1 cellular context compared by ENCODE assay signal in the genomic region with DNA sequence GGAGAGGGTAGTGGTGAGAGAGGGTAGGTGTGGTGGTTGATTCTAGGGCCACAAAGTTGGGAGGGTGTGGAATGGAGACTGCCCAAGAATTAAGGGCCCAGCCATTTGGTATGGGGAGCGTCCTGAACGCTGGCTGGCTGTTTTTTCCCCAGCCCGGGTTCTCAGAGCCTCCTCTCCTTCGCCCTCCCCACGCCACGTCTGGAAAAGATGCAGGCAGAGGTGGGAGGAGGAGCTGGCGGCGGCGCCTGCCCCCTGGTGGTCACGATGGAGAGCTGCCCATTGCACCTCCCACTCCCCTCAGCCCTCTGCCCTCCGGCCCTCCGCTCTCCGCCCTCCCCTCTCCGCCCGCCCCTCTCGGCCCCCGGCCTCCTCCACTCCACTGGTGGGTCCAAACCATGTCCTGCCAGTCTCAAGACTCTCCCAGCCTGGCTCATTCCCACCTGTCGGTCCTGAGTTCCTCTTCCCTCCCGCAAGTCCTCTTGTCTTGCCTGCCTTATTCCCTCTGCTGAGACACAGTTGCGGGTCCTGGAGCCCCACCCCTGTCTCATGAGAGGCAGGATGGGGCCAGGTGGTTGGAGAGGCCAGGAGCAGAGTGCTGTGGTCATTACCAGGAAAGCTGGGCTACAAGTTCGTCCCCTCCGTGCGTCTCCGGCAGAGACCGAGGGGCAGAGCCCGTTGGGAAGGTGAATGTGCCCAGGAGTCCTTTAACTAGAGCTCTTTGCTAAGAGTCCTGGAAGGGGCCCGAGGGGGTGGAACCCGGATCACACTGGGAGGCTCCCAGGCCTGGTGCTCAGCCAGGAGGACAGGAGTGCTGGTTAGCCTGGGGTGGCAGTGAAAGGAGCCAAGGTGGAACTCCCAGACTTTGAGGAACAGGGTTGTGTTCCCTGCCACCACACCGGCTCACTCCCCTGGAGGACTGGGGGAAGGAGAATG.
A peak's percentile ranks its signal among the peaks of the same experiment; 100 is the strongest.
TF ChIP-seq lines count a peak whose summit lies in the region.

No MANE protein-coding gene starts in this region.

TF ChIP-seq in HEK293, 187 proteins besides CTCF, POLR2A, EP300 and RAD21 (continued from another document):
- TF ChIP-seq, protein P1, sequence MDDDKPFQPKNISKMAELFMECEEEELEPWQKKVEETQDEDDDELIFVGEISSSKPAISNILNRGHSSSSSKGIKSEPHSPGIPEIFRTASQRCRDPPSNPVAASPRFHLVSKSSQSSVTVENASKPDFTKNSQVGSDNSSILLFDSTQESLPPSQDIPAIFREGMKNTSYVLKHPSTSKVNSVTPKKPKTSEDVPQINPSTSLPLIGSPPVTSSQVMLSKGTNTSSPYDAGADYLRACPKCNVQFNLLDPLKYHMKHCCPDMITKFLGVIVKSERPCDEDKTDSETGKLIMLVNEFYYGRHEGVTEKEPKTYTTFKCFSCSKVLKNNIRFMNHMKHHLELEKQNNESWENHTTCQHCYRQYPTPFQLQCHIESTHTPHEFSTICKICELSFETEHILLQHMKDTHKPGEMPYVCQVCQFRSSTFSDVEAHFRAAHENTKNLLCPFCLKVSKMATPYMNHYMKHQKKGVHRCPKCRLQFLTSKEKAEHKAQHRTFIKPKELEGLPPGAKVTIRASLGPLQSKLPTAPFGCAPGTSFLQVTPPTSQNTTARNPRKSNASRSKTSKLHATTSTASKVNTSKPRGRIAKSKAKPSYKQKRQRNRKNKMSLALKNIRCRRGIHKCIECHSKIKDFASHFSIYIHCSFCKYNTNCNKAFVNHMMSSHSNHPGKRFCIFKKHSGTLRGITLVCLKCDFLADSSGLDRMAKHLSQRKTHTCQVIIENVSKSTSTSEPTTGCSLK (tag by site-specific recombination; IDR thresholded peaks at IDR 0.05): no peak
- TF ChIP-seq ZNF529 (tag by site-specific recombination; IDR thresholded peaks at IDR 0.05; ENCODE audit: insufficient replicate concordance) (no peak), ZBTB48 (tag by site-specific recombination; IDR thresholded peaks at IDR 0.05) (no peak), ZFP69B (tag by site-specific recombination; IDR thresholded peaks at IDR 0.05) (no peak), ZNF747 (tag by site-specific recombination; IDR thresholded peaks at IDR 0.05) (no peak), ZNF530 (tag by site-specific recombination; IDR thresholded peaks at IDR 0.05; ENCODE audit: low read depth) (no peak), ZEB2 (tag by site-specific recombination; IDR thresholded peaks at IDR 0.05) (0 out of 2 replicates have a peak, but pooled peaks have one; percentile 18), ZSCAN23 (tag by site-specific recombination; IDR thresholded peaks at IDR 0.05) (no peak), KLF10 (tag by site-specific recombination; IDR thresholded peaks at IDR 0.05) (no peak), ZNF623 (tag by site-specific recombination; IDR thresholded peaks at IDR 0.05) (no peak), ZNF837 (tag by site-specific recombination; IDR thresholded peaks at IDR 0.05) (no peak), ZNF211 (tag by site-specific recombination; IDR thresholded peaks at IDR 0.05; ENCODE audit: low read depth) (no peak), ZNF394 (tag by site-specific recombination; IDR thresholded peaks at IDR 0.05; ENCODE audit: borderline replicate concordance) (peak; percentile 17; the same call in 1 of the 2 replicates), ZNF391 (tag by site-specific recombination; IDR thresholded peaks at IDR 0.05; ENCODE audit: borderline replicate concordance, low read depth) (no peak), TCF7L2 (IDR thresholded peaks at IDR 0.05; ENCODE audit: borderline replicate concordance, low read depth, low read length) (no peak), ZNF473 (tag by site-specific recombination; IDR thresholded peaks at IDR 0.05) (no peak), ZSCAN30 (tag by site-specific recombination; IDR thresholded peaks at IDR 0.05) (0 out of 2 replicates have a peak, but pooled peaks have one; percentile 42), ZNF138 (tag by site-specific recombination; IDR thresholded peaks at IDR 0.05; ENCODE audit: borderline replicate concordance) (no peak), ZNF521 (tag by site-specific recombination; IDR thresholded peaks at IDR 0.05) (no peak), GFI1B (tag by site-specific recombination; IDR thresholded peaks at IDR 0.05) (no peak), ZNF184 (tag by site-specific recombination; IDR thresholded peaks at IDR 0.05) (no peak), SETDB1 (IDR thresholded peaks at IDR 0.05; ENCODE audit: insufficient read length, low read length) (no peak), REPIN1 (tag by site-specific recombination; IDR thresholded peaks at IDR 0.05; ENCODE audit: low read depth) (no peak), IKZF3 (tag by site-specific recombination; IDR thresholded peaks at IDR 0.05) (peak; percentile 44; the same call in 1 of the 2 replicates)
- TF ChIP-seq, protein P2, sequence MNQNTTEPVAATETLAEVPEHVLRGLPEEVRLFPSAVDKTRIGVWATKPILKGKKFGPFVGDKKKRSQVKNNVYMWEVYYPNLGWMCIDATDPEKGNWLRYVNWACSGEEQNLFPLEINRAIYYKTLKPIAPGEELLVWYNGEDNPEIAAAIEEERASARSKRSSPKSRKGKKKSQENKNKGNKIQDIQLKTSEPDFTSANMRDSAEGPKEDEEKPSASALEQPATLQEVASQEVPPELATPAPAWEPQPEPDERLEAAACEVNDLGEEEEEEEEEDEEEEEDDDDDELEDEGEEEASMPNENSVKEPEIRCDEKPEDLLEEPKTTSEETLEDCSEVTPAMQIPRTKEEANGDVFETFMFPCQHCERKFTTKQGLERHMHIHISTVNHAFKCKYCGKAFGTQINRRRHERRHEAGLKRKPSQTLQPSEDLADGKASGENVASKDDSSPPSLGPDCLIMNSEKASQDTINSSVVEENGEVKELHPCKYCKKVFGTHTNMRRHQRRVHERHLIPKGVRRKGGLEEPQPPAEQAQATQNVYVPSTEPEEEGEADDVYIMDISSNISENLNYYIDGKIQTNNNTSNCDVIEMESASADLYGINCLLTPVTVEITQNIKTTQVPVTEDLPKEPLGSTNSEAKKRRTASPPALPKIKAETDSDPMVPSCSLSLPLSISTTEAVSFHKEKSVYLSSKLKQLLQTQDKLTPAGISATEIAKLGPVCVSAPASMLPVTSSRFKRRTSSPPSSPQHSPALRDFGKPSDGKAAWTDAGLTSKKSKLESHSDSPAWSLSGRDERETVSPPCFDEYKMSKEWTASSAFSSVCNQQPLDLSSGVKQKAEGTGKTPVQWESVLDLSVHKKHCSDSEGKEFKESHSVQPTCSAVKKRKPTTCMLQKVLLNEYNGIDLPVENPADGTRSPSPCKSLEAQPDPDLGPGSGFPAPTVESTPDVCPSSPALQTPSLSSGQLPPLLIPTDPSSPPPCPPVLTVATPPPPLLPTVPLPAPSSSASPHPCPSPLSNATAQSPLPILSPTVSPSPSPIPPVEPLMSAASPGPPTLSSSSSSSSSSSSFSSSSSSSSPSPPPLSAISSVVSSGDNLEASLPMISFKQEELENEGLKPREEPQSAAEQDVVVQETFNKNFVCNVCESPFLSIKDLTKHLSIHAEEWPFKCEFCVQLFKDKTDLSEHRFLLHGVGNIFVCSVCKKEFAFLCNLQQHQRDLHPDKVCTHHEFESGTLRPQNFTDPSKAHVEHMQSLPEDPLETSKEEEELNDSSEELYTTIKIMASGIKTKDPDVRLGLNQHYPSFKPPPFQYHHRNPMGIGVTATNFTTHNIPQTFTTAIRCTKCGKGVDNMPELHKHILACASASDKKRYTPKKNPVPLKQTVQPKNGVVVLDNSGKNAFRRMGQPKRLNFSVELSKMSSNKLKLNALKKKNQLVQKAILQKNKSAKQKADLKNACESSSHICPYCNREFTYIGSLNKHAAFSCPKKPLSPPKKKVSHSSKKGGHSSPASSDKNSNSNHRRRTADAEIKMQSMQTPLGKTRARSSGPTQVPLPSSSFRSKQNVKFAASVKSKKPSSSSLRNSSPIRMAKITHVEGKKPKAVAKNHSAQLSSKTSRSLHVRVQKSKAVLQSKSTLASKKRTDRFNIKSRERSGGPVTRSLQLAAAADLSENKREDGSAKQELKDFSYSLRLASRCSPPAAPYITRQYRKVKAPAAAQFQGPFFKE (tag by site-specific recombination; IDR thresholded peaks at IDR 0.05; ENCODE audit: borderline replicate concordance): no peak
- TF ChIP-seq, protein P3, sequence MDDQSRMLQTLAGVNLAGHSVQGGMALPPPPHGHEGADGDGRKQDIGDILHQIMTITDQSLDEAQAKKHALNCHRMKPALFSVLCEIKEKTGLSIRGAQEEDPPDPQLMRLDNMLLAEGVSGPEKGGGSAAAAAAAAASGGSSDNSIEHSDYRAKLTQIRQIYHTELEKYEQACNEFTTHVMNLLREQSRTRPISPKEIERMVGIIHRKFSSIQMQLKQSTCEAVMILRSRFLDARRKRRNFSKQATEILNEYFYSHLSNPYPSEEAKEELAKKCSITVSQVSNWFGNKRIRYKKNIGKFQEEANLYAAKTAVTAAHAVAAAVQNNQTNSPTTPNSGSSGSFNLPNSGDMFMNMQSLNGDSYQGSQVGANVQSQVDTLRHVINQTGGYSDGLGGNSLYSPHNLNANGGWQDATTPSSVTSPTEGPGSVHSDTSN (CRISPR knock-in tag; IDR thresholded peaks at IDR 0.05): no peak
- TF ChIP-seq, protein P4, sequence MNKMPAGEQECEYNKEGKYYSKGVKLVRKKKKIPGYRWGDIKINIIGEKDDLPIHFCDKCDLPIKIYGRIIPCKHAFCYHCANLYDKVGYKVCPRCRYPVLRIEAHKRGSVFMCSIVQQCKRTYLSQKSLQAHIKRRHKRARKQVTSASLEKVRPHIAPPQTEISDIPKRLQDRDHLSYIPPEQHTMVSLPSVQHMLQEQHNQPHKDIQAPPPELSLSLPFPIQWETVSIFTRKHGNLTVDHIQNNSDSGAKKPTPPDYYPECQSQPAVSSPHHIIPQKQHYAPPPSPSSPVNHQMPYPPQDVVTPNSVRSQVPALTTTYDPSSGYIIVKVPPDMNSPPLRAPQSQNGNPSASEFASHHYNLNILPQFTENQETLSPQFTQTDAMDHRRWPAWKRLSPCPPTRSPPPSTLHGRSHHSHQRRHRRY (tag by site-specific recombination; IDR thresholded peaks at IDR 0.05): no peak
- TF ChIP-seq, protein P5, sequence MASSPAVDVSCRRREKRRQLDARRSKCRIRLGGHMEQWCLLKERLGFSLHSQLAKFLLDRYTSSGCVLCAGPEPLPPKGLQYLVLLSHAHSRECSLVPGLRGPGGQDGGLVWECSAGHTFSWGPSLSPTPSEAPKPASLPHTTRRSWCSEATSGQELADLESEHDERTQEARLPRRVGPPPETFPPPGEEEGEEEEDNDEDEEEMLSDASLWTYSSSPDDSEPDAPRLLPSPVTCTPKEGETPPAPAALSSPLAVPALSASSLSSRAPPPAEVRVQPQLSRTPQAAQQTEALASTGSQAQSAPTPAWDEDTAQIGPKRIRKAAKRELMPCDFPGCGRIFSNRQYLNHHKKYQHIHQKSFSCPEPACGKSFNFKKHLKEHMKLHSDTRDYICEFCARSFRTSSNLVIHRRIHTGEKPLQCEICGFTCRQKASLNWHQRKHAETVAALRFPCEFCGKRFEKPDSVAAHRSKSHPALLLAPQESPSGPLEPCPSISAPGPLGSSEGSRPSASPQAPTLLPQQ (tag by site-specific recombination; IDR thresholded peaks at IDR 0.05): no peak
- TF ChIP-seq, protein P6, sequence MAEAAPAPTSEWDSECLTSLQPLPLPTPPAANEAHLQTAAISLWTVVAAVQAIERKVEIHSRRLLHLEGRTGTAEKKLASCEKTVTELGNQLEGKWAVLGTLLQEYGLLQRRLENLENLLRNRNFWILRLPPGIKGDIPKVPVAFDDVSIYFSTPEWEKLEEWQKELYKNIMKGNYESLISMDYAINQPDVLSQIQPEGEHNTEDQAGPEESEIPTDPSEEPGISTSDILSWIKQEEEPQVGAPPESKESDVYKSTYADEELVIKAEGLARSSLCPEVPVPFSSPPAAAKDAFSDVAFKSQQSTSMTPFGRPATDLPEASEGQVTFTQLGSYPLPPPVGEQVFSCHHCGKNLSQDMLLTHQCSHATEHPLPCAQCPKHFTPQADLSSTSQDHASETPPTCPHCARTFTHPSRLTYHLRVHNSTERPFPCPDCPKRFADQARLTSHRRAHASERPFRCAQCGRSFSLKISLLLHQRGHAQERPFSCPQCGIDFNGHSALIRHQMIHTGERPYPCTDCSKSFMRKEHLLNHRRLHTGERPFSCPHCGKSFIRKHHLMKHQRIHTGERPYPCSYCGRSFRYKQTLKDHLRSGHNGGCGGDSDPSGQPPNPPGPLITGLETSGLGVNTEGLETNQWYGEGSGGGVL (tag by site-specific recombination; IDR thresholded peaks at IDR 0.05): peak; percentile 41; the same call in 1 of the 2 replicates
TF ChIP-seq in HEK293: peak in this region for 29.
